In the genomic region with DNA sequence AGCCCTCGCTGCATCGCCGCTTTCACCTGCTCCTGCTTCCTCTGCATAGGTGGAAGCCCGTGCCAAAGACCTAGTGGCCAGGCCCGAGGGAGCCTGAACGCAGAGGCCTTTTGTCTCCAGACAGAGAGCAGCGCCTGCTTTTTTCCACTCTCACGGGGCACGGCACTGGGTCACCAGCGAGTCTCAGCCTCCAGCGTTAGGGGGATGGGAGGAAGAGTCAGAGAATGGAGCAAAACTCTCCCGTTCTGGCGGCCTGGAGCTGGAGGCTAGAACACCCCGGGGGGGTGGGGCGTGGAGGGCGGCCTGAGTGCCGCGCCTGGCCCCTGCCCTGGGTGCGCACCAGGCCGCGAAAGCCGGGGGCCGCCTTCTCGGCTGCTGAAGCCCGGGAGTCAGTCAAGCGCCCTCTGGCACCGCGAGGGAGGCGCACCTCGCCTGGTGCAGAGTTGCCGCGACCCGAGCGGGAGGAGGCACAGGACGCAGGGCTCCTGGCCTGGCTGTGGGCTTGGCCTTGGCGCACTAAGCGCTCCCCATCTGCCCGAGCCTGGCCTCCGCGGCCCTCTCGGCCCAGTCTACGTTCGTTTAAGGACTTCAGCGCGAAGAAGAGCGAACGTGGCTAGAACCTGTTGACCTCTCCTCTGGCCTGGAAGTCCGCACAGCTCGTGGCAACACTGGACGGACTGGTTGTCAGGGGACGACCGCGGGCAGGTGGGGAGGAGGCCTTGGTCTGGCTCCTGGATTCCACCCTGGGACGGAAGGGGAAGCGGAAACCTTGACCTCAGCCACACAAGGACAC, we compare ENCODE assay signal across 12 cellular contexts. TPM values are rescaled to one million over a fixed set of nuclear protein-coding genes. Genes with fewer than 3 reads are reported as not detected.
A peak's percentile ranks its signal among the peaks of the same experiment; 100 is the strongest.
DNase-seq lines count a peak whose midpoint lies in the region; ATAC-seq and TF ChIP-seq lines count a peak whose summit lies in the region.
"Had no signal": no experiment of that assay in that cellular context is flagged by ENCODE, and none has a peak within 500 bp of the region (broad histone marks: within the 10 kb centered on the region; RNA-seq: fewer than 3 reads in every experiment).

No MANE protein-coding gene starts in this region.

- DNase-seq in D341Med (ENCODE audit: low spot score) (peak; percentile 22), WTC11 (ENCODE audit: low spot score) (peak; percentile 61), heart right ventricle (peak in 1 of 2 donors; percentile 51), ovary (peak; percentile 75 to 83 (median 77)), NCI-H2227 treated with DMSO at 0.1 percent for 48 hours (lab: John Stamatoyannopoulos, UW) (no peak)
- no peak for DNase-seq in effector memory CD8-positive, alpha-beta T cell
- no peak for DNase-seq in CD8-positive, alpha-beta memory T cell
- DNase-seq: effector CD4-positive, alpha-beta T cell; NCI-H2081; stimulated activated CD8-positive, alpha-beta memory T cell treated with anti-CD3 and anti-CD28 coated beads, Interleukin-4, amount 100 ng/mL, for 48 hours had no signal

- ATAC-seq in WTC11 (peak; percentile 44), heart right ventricle (peak in 3 of 8 donors; percentile 8 to 43 (median 13)), HG02852 (IDR thresholded peaks at IDR 0.05; ENCODE audit: unreplicated experiment) (no peak)
- ATAC-seq in effector memory CD8-positive, alpha-beta T cell (replicated peaks) = no peak

- 32 to 48% methylated on average over 55 of the region's 55 CpGs for WGBS in heart right ventricle, 2 donors
- WGBS in ovary, 3 donors = 4 to 25% (median 6%) methylated on average over 44 to 55 of the region's 55 CpGs

- TF ChIP-seq POLR2A in ovary (IDR thresholded peaks at IDR 0.05) = no peak

- no peaks in the 10 kb centered on the region for H3K36me3 ChIP-seq in heart right ventricle
- no peaks in the 10 kb centered on the region for H3K36me3 ChIP-seq in ovary
- H3K36me3 ChIP-seq in CD8-positive, alpha-beta memory T cell (ENCODE audit: insufficient read depth, low read length) = no peaks in the 10 kb centered on the region

- no peak overlapping the region for H3K27ac Mint-ChIP-seq in WTC11
- H3K27ac Mint-ChIP-seq in effector memory CD8-positive, alpha-beta T cell = no peak overlapping the region
- no peak overlapping the region for H3K27ac Mint-ChIP-seq in CD8-positive, alpha-beta memory T cell
- H3K27ac Mint-ChIP-seq: activated T-helper 2 cell treated with anti-CD3 and anti-CD28 coated beads, Interferon-gamma antibody, Interleukin-2, Interleukin-4, amounts not matched to agents 10 μg/mL and 5 μg/mL and 100 μg/mL, durations not matched to agents 14 hours and 24 hours and 36 hours had no signal

- POLR2A ChIA-PET in WTC11 (lab: Charles Lee) = no interaction called here
- POLR2A ChIA-PET in CD8-positive, alpha-beta memory T cell (lab: Charles Lee) = no interaction called here

- intact Hi-C loops in heart right ventricle (cut with DNase I) = loop anchor here in 9 of 10 donors (10.0 kb wide), 7 partner anchors 63 to 1677 kb away; no protein-coding TSS in a partner anchor
- intact Hi-C loops in ovary (cut with DNase I) = no loop called here

- H3K27ac ChIP-seq in heart right ventricle = peak overlapping the region in 9 of 10 donors; percentile 50 to 91 (median 86)
- peak overlapping the region; percentile 91 to 99 for H3K27ac ChIP-seq in ovary
- H3K27ac ChIP-seq in CD8-positive, alpha-beta memory T cell (ENCODE audit: low read depth, low read length) = no peak overlapping the region

- H3K4me3 ChIP-seq in heart right ventricle = peak overlapping the region in 7 of 10 donors; percentile 11 to 41 (median 25)
- H3K4me3 ChIP-seq in ovary = peak overlapping the region; percentile 37
- H3K4me3 ChIP-seq in CD8-positive, alpha-beta memory T cell (ENCODE audit: low read length) = no peak overlapping the region

- no peak for TF ChIP-seq EP300 in ovary (IDR thresholded peaks at IDR 0.05)

- H3K36me3 Mint-ChIP-seq in WTC11 = no peaks in the 10 kb centered on the region
- H3K36me3 Mint-ChIP-seq in effector memory CD8-positive, alpha-beta T cell (ENCODE audit: insufficient read depth) = peaks cover 5% of the 10 kb centered on the region
- no peaks in the 10 kb centered on the region for H3K36me3 Mint-ChIP-seq in CD8-positive, alpha-beta memory T cell

- CTCF ChIA-PET in WTC11 (lab: Charles Lee) = interaction anchor here (2.7 to 6.0 kb wide), 2 partner anchors 9 to 24 kb away, joined by 17 to 52 read pairs; no protein-coding TSS in a partner anchor
- CTCF ChIA-PET in CD8-positive, alpha-beta memory T cell (lab: Charles Lee) = no interaction called here

- peak overlapping the region; percentile 56 for H3K4me3 Mint-ChIP-seq in WTC11
- no peak overlapping the region for H3K4me3 Mint-ChIP-seq in effector memory CD8-positive, alpha-beta T cell
- no peak overlapping the region for H3K4me3 Mint-ChIP-seq in CD8-positive, alpha-beta memory T cell

- H3K9me3 Mint-ChIP-seq in WTC11 = no peaks in the 10 kb centered on the region
- H3K9me3 Mint-ChIP-seq in effector memory CD8-positive, alpha-beta T cell = no peaks in the 10 kb centered on the region
- peaks cover 0 to 11% (median 8%) of the 10 kb centered on the region in 5 donors for H3K9me3 Mint-ChIP-seq in CD8-positive, alpha-beta memory T cell
- H3K9me3 Mint-ChIP-seq: activated T-helper 2 cell treated with anti-CD3 and anti-CD28 coated beads, Interferon-gamma antibody, Interleukin-2, Interleukin-4, amounts not matched to agents 10 μg/mL and 5 μg/mL and 100 μg/mL, durations not matched to agents 14 hours and 24 hours and 36 hours had no signal

- peaks cover 59% of the 10 kb centered on the region for H3K4me1 Mint-ChIP-seq in WTC11
- H3K4me1 Mint-ChIP-seq in effector memory CD8-positive, alpha-beta T cell (ENCODE audit: low read depth in 2 of 2) = peaks cover 6 to 9% of the 10 kb centered on the region in 2 donors
- peaks cover 9 to 14% (median 14%) of the 10 kb centered on the region in 3 donors for H3K4me1 Mint-ChIP-seq in CD8-positive, alpha-beta memory T cell

- no peaks in the 10 kb centered on the region for H3K9me3 ChIP-seq in heart right ventricle
- no peaks in the 10 kb centered on the region for H3K9me3 ChIP-seq in ovary
- H3K9me3 ChIP-seq in CD8-positive, alpha-beta memory T cell (ENCODE audit: low read length) = no peaks in the 10 kb centered on the region

- H3K27me3 ChIP-seq in heart right ventricle (peaks cover 0 to 100% (median 81%) of the 10 kb centered on the region in 7 donors), ovary (no peaks in the 10 kb centered on the region)
- peaks cover 71% of the 10 kb centered on the region for H3K27me3 ChIP-seq in CD8-positive, alpha-beta memory T cell (ENCODE audit: insufficient read depth, low read length, poor library complexity, severe bottlenecking)

- H3K4me1 ChIP-seq in heart right ventricle = peaks cover 0 to 80% (median 33%) of the 10 kb centered on the region in 9 donors
- H3K4me1 ChIP-seq in ovary (ENCODE audit: insufficient read depth) = peaks cover 19% of the 10 kb centered on the region
- H3K4me1 ChIP-seq in CD8-positive, alpha-beta memory T cell (ENCODE audit: insufficient read depth, low read length) = peaks cover 9% of the 10 kb centered on the region

- H3K27me3 Mint-ChIP-seq in WTC11 (ENCODE audit: low read depth) = no peaks in the 10 kb centered on the region; the same call in 1 of the 2 replicates
- H3K27me3 Mint-ChIP-seq in effector memory CD8-positive, alpha-beta T cell = peaks cover 68 to 70% of the 10 kb centered on the region in 2 donors
- peaks cover 56 to 64% of the 10 kb centered on the region in 2 donors for H3K27me3 Mint-ChIP-seq in CD8-positive, alpha-beta memory T cell

- TF ChIP-seq CTCF in WTC11 (IDR thresholded peaks at IDR 0.05) = no peak
- TF ChIP-seq CTCF in heart right ventricle (IDR thresholded peaks at IDR 0.05) = no peak
- no peak for TF ChIP-seq CTCF in ovary (IDR thresholded peaks at IDR 0.05)

TF ChIP-seq in WTC11, 78 proteins besides CTCF, POLR2A, EP300 and RAD21:
- TF ChIP-seq NR3C1 (CRISPR knock-in tag; conservative IDR thresholded peaks at IDR 0.05; ENCODE audit: low read depth) (no peak), CREM (CRISPR knock-in tag; IDR thresholded peaks at IDR 0.05) (no peak)

RNA-seq across cellular contexts. Expression of a gene that starts 21.5 kb away (rescaled TPM):
- 0.27 to 0.57 TPM (median 0.55 TPM) in 3 replicates for total RNA-seq in WTC11 (2021)
- total RNA-seq in heart right ventricle = 10 to 100 TPM in 8 of 10 donors, 1 to 10 TPM in 2; 8.2 to 31.7 (median 14.3) TPM
- 10 to 100 TPM; 21.1 to 22.9 TPM for polyA plus RNA-seq in heart right ventricle
- total RNA-seq in ovary = 100 to 1,000 TPM in 6 of 7 donors, 10 to 100 TPM in 1; 68.6 to 424 (median 343) TPM
- 100 to 1,000 TPM; 230 to 392 TPM for polyA plus RNA-seq in ovary
- total RNA-seq in CD8-positive, alpha-beta memory T cell = not detected
- polyA plus RNA-seq in CD8-positive, alpha-beta memory T cell = not detected
- total RNA-seq: activated T-helper 2 cell treated with anti-CD3 and anti-CD28 coated beads, Interferon-gamma antibody, Interleukin-2, Interleukin-4, amounts not matched to agents 10 μg/mL and 5 μg/mL and 100 μg/mL, durations not matched to agents 14 hours and 24 hours and 36 hours had no signal

Comparison
In these comparisons a context has a peak if more than half of its experiments do, and no peak if none do; other contexts are left out.
1. DNase-seq: peak in D341Med (single experiment), WTC11 (single experiment) and ovary (5 of 5); none in effector memory CD8-positive, alpha-beta T cell (0 of 3), CD8-positive, alpha-beta memory T cell (0 of 5) and NCI-H2227 treated with DMSO at 0.1 percent for 48 hours (single experiment).
2. intact Hi-C loops: an anchor here in heart right ventricle (10.0 kb wide); none called in ovary.